ENCODE assay signal across 11 cellular contexts in the genomic region with DNA sequence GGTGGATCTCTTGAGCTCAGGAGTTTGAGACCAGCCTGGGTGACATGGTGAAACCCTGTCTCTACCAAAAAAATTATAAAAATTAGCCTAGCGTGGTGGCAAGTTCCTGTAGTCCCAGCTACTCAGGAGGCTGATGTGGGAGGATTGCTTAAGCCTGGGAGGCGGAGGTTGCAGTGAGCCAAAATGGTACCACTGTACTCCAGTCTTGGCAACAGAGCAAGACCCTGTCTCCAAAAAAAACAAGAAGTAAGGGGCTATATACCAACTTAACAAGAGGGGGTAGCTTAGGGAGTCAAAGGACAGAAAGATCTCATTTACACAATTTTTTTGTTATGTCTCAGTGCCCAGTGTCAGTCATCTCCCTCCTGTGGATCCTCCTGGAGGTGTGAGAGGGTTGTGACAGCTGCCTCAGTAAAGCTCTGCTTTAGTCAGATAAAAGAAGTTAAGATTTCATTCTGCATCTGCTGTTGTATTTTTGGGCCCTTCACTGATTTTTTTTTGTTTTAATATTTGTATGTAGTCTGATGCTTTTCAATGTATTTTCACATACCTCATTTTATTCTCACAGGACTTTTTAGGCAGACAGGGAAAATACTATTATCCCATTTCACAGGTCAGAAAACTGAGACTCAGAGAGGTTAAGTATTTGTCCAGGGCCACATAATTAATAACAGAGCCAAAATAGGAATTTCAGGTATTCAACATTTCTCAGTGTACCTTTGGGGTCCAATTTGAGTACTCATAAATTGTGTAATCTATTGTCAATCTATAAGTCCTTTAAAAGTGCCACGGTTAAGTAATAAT.
A peak's percentile ranks its signal among the peaks of the same experiment; 100 is the strongest.
DNase-seq lines count a peak whose midpoint lies in the region; ATAC-seq and TF ChIP-seq lines count a peak whose summit lies in the region.
"Had no signal": no experiment of that assay in that cellular context is flagged by ENCODE, and none has a peak within 500 bp of the region (broad histone marks: within the 10 kb centered on the region; RNA-seq: fewer than 3 reads in every experiment).

No MANE protein-coding gene starts in this region.

- no peaks in the 10 kb centered on the region for H3K9me2 ChIP-seq in SU-DHL-6 (replicated peaks; ENCODE audit: insufficient read depth, low read length)

- peak overlapping the region; percentile 42 for H3K27ac Mint-ChIP-seq in CD4-positive, alpha-beta T cell
- H3K27ac Mint-ChIP-seq: mesothelial cell of epicardium had no signal

- CTCF ChIA-PET in CD4-positive, alpha-beta T cell (lab: Charles Lee) = interaction anchor here (1.0 kb wide), 1 partner anchor 306 kb away, joined by 4 read pairs; no protein-coding TSS in a partner anchor

- POLR2A ChIA-PET in CD4-positive, alpha-beta T cell (lab: Charles Lee) = interaction anchor here (1.0 to 2.2 kb wide), 9 partner anchors 17 to 265 kb away, joined by 3 to 7 read pairs (median 4); a partner anchor contains a TSS

- no peaks in the 10 kb centered on the region for H3K9me3 Mint-ChIP-seq in CD4-positive, alpha-beta T cell
- H3K9me3 Mint-ChIP-seq: mesothelial cell of epicardium had no signal

- TF ChIP-seq POLR2A in erythroblast (IDR thresholded peaks at IDR 0.05; ENCODE audit: low read length) = no peak
- no peak for TF ChIP-seq POLR2A in suprapubic skin (IDR thresholded peaks at IDR 0.05)

- no peak overlapping the region for H2AFZ ChIP-seq in SU-DHL-6 (ENCODE audit: low read depth, low read length, severe bottlenecking)
- H2AFZ ChIP-seq: PC-9 had no signal

- DNase-seq in CD4-positive, alpha-beta T cell = no peak
- peak; percentile 50 for DNase-seq in GM12865 (ENCODE audit: low read depth)
- DNase-seq in erythroblast (lab: John Stamatoyannopoulos, UW) = peak; percentile 29 to 48
- no peak for DNase-seq in suprapubic skin (ENCODE audit: low spot score in 2 of 2)
- DNase-seq in T-helper 9 cell = no peak
- no peak for DNase-seq in Right ventricle myocardium superior
- DNase-seq: KG1, NCI-H2107, PC-9 had no signal

- 94% methylated on average over 3 of the region's 3 CpGs for WGBS in suprapubic skin

- peak overlapping the region; percentile 49 for H3K4me3 Mint-ChIP-seq in CD4-positive, alpha-beta T cell
- H3K4me3 Mint-ChIP-seq: mesothelial cell of epicardium had no signal

- H3K79me2 ChIP-seq in SU-DHL-6 (ENCODE audit: insufficient read depth, low read length) = peaks cover 85% of the 10 kb centered on the region

- peaks cover 83% of the 10 kb centered on the region for H3F3A ChIP-seq in SU-DHL-6 (ENCODE audit: insufficient read depth)

- peak; percentile 51 for ATAC-seq in CD4-positive, alpha-beta T cell (ENCODE audit: poor library complexity)
- ATAC-seq in Right ventricle myocardium superior (ENCODE audit: poor library complexity) = no peak

- peak overlapping the region; percentile 60 for H3K9ac ChIP-seq in SU-DHL-6 (ENCODE audit: low read length)

- TF ChIP-seq EP300 in suprapubic skin (IDR thresholded peaks at IDR 0.05) = no peak

- peaks cover 34% of the 10 kb centered on the region for H3K36me3 Mint-ChIP-seq in CD4-positive, alpha-beta T cell (ENCODE audit: low read depth)

- no peak for TF ChIP-seq CTCF in CD4-positive, alpha-beta T cell (IDR thresholded peaks at IDR 0.05)
- TF ChIP-seq CTCF in GM12865 (IDR thresholded peaks at IDR 0.05; ENCODE audit: insufficient read depth, low read depth, low read length, missing control alignments) (peak; percentile 15), SU-DHL-6 (IDR thresholded peaks at IDR 0.05; ENCODE audit: insufficient read depth, low read length, poor library complexity, severe bottlenecking) (no peak), suprapubic skin (IDR thresholded peaks at IDR 0.05) (no peak)

- H3K4me1 Mint-ChIP-seq in CD4-positive, alpha-beta T cell (ENCODE audit: low read depth) = peaks cover 61% of the 10 kb centered on the region

- H3K36me3 ChIP-seq in SU-DHL-6 (ENCODE audit: low read length) (peaks cover 15% of the 10 kb centered on the region; the same call in 1 of the 2 replicates), suprapubic skin (peaks cover 11% of the 10 kb centered on the region)

- H3K4me1 ChIP-seq in suprapubic skin = no peaks in the 10 kb centered on the region

- no peaks in the 10 kb centered on the region for H4K20me1 ChIP-seq in SU-DHL-6 (ENCODE audit: low read depth, low read length)

- H3K4me2 ChIP-seq in SU-DHL-6 (ENCODE audit: low read depth, low read length, poor library complexity, severe bottlenecking) = peak overlapping the region; percentile 95
- H3K4me2 ChIP-seq: PC-9 had no signal

- intact Hi-C loops in CD4-positive, alpha-beta T cell (cut with DNase I, micrococcal nuclease) = no loop called here
- intact Hi-C loops in Right ventricle myocardium superior (cut with DNase I) = no loop called here

- H3K9me3 ChIP-seq in CD4-positive, alpha-beta T cell (ENCODE audit: control insufficient read depth, low read length) = no peaks in the 10 kb centered on the region
- H3K9me3 ChIP-seq in SU-DHL-6 (ENCODE audit: insufficient read depth, low read length) = no peaks in the 10 kb centered on the region
- no peaks in the 10 kb centered on the region for H3K9me3 ChIP-seq in suprapubic skin

- H3K27me3 Mint-ChIP-seq in CD4-positive, alpha-beta T cell = no peaks in the 10 kb centered on the region

- no peak overlapping the region for H3K27ac ChIP-seq in CD4-positive, alpha-beta T cell (ENCODE audit: low read depth, low read length)
- peak overlapping the region; percentile 98 for H3K27ac ChIP-seq in SU-DHL-6 (ENCODE audit: low read depth, low read length)
- no peak overlapping the region for H3K27ac ChIP-seq in suprapubic skin
- H3K27ac ChIP-seq: PC-9 had no signal

- H3K27me3 ChIP-seq in CD4-positive, alpha-beta T cell (ENCODE audit: control insufficient read depth, insufficient read depth, low read length) = no peaks in the 10 kb centered on the region
- H3K27me3 ChIP-seq in SU-DHL-6 (ENCODE audit: low read length) (no peaks in the 10 kb centered on the region), suprapubic skin (no peaks in the 10 kb centered on the region)

- H3K4me3 ChIP-seq in GM12865 (ENCODE audit: low read depth, low read length) = peak overlapping the region; percentile 26; the same call in 1 of the 2 replicates
- peak overlapping the region; percentile 32 for H3K4me3 ChIP-seq in SU-DHL-6 (ENCODE audit: insufficient read depth, low read length, poor library complexity, severe bottlenecking)
- no peak overlapping the region for H3K4me3 ChIP-seq in suprapubic skin
- H3K4me3 ChIP-seq: PC-9 had no signal

Comparison
In these comparisons a context has a peak if more than half of its experiments do, and no peak if none do; other contexts are left out.
1. DNase-seq: peak in GM12865 (single experiment) and erythroblast (2 of 2); none in CD4-positive, alpha-beta T cell (0 of 10), suprapubic skin (0 of 2), T-helper 9 cell (single experiment) and Right ventricle myocardium superior (single experiment).